10 cellular contexts compared by ENCODE assay signal in the genomic region with DNA sequence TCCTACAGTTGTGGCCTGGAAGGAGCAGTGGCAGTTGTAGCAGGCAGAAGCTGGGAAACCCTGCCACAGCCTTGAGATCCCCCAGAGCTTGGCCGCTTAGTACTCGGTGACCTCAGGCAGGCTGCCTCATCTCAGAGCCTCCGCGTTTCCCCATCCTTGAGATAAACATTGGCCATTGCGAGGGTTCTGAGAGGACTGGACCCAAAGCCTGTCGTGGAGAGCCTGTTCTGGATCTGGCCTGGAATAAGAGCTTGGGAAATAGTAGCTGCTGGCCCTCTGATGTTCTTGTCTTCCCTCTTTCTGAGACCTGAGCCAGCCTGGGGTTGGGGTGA. TPM values are rescaled to one million over a fixed set of nuclear protein-coding genes. Genes with fewer than 3 reads are reported as not detected.
DNase-seq lines count a peak whose midpoint lies in the region; ATAC-seq, FAIRE-seq and TF ChIP-seq lines count a peak whose summit lies in the region.
"Had no signal": no experiment of that assay in that cellular context is flagged by ENCODE, and none has a peak within 500 bp of the region (broad histone marks: within the 10 kb centered on the region; RNA-seq: fewer than 3 reads in every experiment).

No MANE protein-coding gene starts in this region.

- H3K9ac ChIP-seq in mesenchymal stem cell (ENCODE audit: low read length), result peak overlapping the region; percentile 91

- peaks cover 6% of the 10 kb centered on the region for H3K36me3 Mint-ChIP-seq in activated T-cell treated with anti-CD3 and anti-CD28 coated beads, Interleukin-2, amount 50 U/mL, for 4 hours (ENCODE audit: insufficient read depth)

- H4K91ac ChIP-seq in mesenchymal stem cell (ENCODE audit: low read length), result no peak overlapping the region

- peaks cover 18 to 26% of the 10 kb centered on the region in 2 experiments for H3K36me3 ChIP-seq in mesenchymal stem cell (ENCODE audit: control insufficient read depth in 1 of 2, insufficient read depth in 2 of 2, low read depth in 1 of 2, low read length in 2 of 2)
- peaks cover 0 to 24% (median 7%) of the 10 kb centered on the region in 4 donors for H3K36me3 ChIP-seq in transverse colon

- no peak overlapping the region for H3K27ac ChIP-seq in mesenchymal stem cell (ENCODE audit: low read length, poor library complexity, severe bottlenecking)
- peak overlapping the region; percentile 83 to 90 (median 87) for H3K27ac ChIP-seq in transverse colon

- no peaks in the 10 kb centered on the region for H3K9me3 ChIP-seq in mesenchymal stem cell (ENCODE audit: control insufficient read depth, low read length)
- no peaks in the 10 kb centered on the region for H3K9me3 ChIP-seq in transverse colon

- FAIRE-seq in frontal cortex (lab: Jason Lieb, UNC), result no peak

- H3K4me3 Mint-ChIP-seq in activated T-cell treated with anti-CD3 and anti-CD28 coated beads, Interleukin-2, amount 50 U/mL, for 4 hours, result peak overlapping the region; percentile 97

- no peaks in the 10 kb centered on the region for H3K27me3 Mint-ChIP-seq in activated T-cell treated with anti-CD3 and anti-CD28 coated beads, Interleukin-2, amount 50 U/mL, for 4 hours (ENCODE audit: low read depth)

- ATAC-seq in activated T-cell treated with anti-CD3 and anti-CD28 coated beads, Interleukin-2, amount 50 U/mL, for 4 hours, result no peak

- WGBS in mesenchymal stem cell, result 69% methylated on average over 6 of the region's 6 CpGs
- 45 to 78% methylated on average over 2 to 6 of the region's 6 CpGs for WGBS in transverse colon (ENCODE audit: low coverage in 1 of 2), 2 donors

- TF ChIP-seq CTCF in cardiac fibroblast (IDR thresholded peaks at IDR 0.05; ENCODE audit: low read depth, low read length), result no peak
- TF ChIP-seq CTCF in transverse colon (IDR thresholded peaks at IDR 0.05), result no peak
- no peak for TF ChIP-seq CTCF in GM13977 (IDR thresholded peaks at IDR 0.05; ENCODE audit: extremely low read depth, insufficient read depth, missing control alignments)

- peak overlapping the region; percentile 100 for H3K4me3 ChIP-seq in cardiac fibroblast (replicated peaks in 1 of 2; ENCODE audit: low read depth in 2 of 2, low read length in 2 of 2)
- H3K4me3 ChIP-seq in mesenchymal stem cell (ENCODE audit: insufficient read depth in 1 of 2, low read depth in 1 of 2, low read length in 2 of 2), result peak overlapping the region in 1 of 2 experiments; percentile 92
- H3K4me3 ChIP-seq in transverse colon, result peak overlapping the region in 3 of 4 donors; percentile 63 to 92 (median 75)

- no peak for DNase-seq in activated T-cell treated with anti-CD3 and anti-CD28 coated beads, Interleukin-2, amount 50 U/mL, for 4 hours
- DNase-seq in activated T-cell treated with anti-CD3 and anti-CD28 coated beads, Interleukin-2, amount 50 U/mL, for 48 hours, result no peak
- DNase-seq in cardiac fibroblast (ENCODE audit: low read depth in 2 of 2) (peak; percentile 11 to 32), mesenchymal stem cell (peak; percentile 43), transverse colon (no peak), GM13977 (ENCODE audit: low spot score) (no peak), H4 (ENCODE audit: low spot score) (no peak), frontal cortex (ENCODE audit: low spot score in 2 of 2) (no peak)
- DNase-seq: HCEC 1CT, NCI-H446 had no signal

- H3K23ac ChIP-seq in mesenchymal stem cell (ENCODE audit: low read length in 2 of 2), result peak overlapping the region in 1 of 2 experiments; percentile 70

- peak overlapping the region in 1 of 2 experiments; percentile 78 for H2BK12ac ChIP-seq in mesenchymal stem cell (ENCODE audit: low read length in 2 of 2)

- no peak overlapping the region for H3K4ac ChIP-seq in mesenchymal stem cell (ENCODE audit: low read depth in 1 of 2, low read length in 2 of 2)

- TF ChIP-seq POLR2A in transverse colon (IDR thresholded peaks at IDR 0.05), result no peak

- H4K8ac ChIP-seq in mesenchymal stem cell (ENCODE audit: low read length), result no peak overlapping the region

- H3K18ac ChIP-seq in mesenchymal stem cell (ENCODE audit: low read depth in 1 of 2, low read length in 2 of 2), result no peak overlapping the region

- H3K79me1 ChIP-seq in mesenchymal stem cell (replicated peaks; ENCODE audit: low read length, poor library complexity, severe bottlenecking), result peaks cover 32% of the 10 kb centered on the region

- peak overlapping the region in 1 of 2 experiments; percentile 99 for H3K14ac ChIP-seq in mesenchymal stem cell (ENCODE audit: low read length in 2 of 2)

- H2BK15ac ChIP-seq in mesenchymal stem cell (ENCODE audit: low read depth, poor library complexity, severe bottlenecking), result no peak overlapping the region

- peaks cover 32% of the 10 kb centered on the region for H3K4me1 Mint-ChIP-seq in activated T-cell treated with anti-CD3 and anti-CD28 coated beads, Interleukin-2, amount 50 U/mL, for 4 hours (ENCODE audit: low read depth)

- H2BK5ac ChIP-seq in mesenchymal stem cell (ENCODE audit: low read depth, low read length, poor library complexity, severe bottlenecking), result no peak overlapping the region

- peak overlapping the region; percentile 91 for H3K4me2 ChIP-seq in mesenchymal stem cell (ENCODE audit: low read length, poor library complexity, severe bottlenecking)

- H3K4me1 ChIP-seq in mesenchymal stem cell (ENCODE audit: control insufficient read depth, insufficient read depth, low read depth, low read length), result peaks cover 17% of the 10 kb centered on the region
- H3K4me1 ChIP-seq in transverse colon, result peaks cover 14 to 25% (median 22%) of the 10 kb centered on the region in 4 donors

- in situ Hi-C loops in transverse colon (cut with MboI; ENCODE audit: low pct_ligation_motif_present in 1 of 4, low pct_unique_long_range_greater_than_20kb in 1 of 4, low sequenced_read_pairs in 3 of 4) (no loop called here), GM13977 (cut with MboI; ENCODE audit: low pct_unique_long_range_greater_than_20kb, low sequenced_read_pairs, unreplicated experiment) (no loop called here)

- H2BK120ac ChIP-seq in mesenchymal stem cell (ENCODE audit: low read depth, low read length), result no peak overlapping the region

- H3K27me3 ChIP-seq in mesenchymal stem cell (ENCODE audit: control insufficient read depth in 1 of 2, insufficient read depth in 1 of 2, low read length in 2 of 2) (no peaks in the 10 kb centered on the region), transverse colon (no peaks in the 10 kb centered on the region)

- no peaks in the 10 kb centered on the region for H3K9me3 Mint-ChIP-seq in activated T-cell treated with anti-CD3 and anti-CD28 coated beads, Interleukin-2, amount 50 U/mL, for 4 hours

- no peak overlapping the region for H2AFZ ChIP-seq in mesenchymal stem cell (ENCODE audit: low read depth, low read length)

- intact Hi-C loops in transverse colon (cut with DNase I; ENCODE audit: low total_unique reads), result no loop called here

- no peak for TF ChIP-seq EP300 in transverse colon (IDR thresholded peaks at IDR 0.05; ENCODE audit: low read depth)

- H2AK5ac ChIP-seq in mesenchymal stem cell (ENCODE audit: low read length, severe bottlenecking), result no peak overlapping the region

RNA-seq across cellular contexts. Expression of gene MIGA2, which starts 1.3 kb away (rescaled TPM):
- 10 to 100 TPM; 42.4 to 50.9 (median 46.6) TPM for total RNA-seq in activated T-cell treated with anti-CD3 and anti-CD28 coated beads, Interleukin-2, amount 50 U/mL, for 4 hours
- polyA plus RNA-seq in mesenchymal stem cell (2013, experiment 1 of 2), result 8.5 TPM
- 8.1 TPM for polyA plus RNA-seq in mesenchymal stem cell (2013, experiment 2 of 2)
- total RNA-seq in transverse colon (100 to 1,000 TPM in 1 of 4 donors, 10 to 100 TPM in 3; 72.0 to 245 (median 74.0) TPM), frontal cortex (12.6 TPM)
- 9.3 and 18.2 TPM in 2 replicates for total RNA-seq in H4 (2014; rRNA removed; shearing (Covaris generic))

RNA-seq across cellular contexts. Expression of gene SH3GLB2, which starts 9.6 kb away (rescaled TPM):
- 10 to 100 TPM; 37.5 to 43.2 (median 40.9) TPM for total RNA-seq in activated T-cell treated with anti-CD3 and anti-CD28 coated beads, Interleukin-2, amount 50 U/mL, for 4 hours
- polyA plus RNA-seq in mesenchymal stem cell (2013, experiment 1 of 2), result 29.7 TPM
- polyA plus RNA-seq in mesenchymal stem cell (2013, experiment 2 of 2), result 30.5 TPM
- 100 to 1,000 TPM; 184 to 391 (median 224) TPM for total RNA-seq in transverse colon
- 14.0 and 17.2 TPM in 2 replicates for total RNA-seq in H4 (2014; rRNA removed; shearing (Covaris generic))
- 60.3 TPM for total RNA-seq in frontal cortex

RNA-seq across cellular contexts. Expression of gene DOLPP1, which starts 43.2 kb away (rescaled TPM):
- 10 to 100 TPM; 27.5 to 30.5 (median 30.3) TPM for total RNA-seq in activated T-cell treated with anti-CD3 and anti-CD28 coated beads, Interleukin-2, amount 50 U/mL, for 4 hours
- polyA plus RNA-seq in mesenchymal stem cell (2013, experiment 1 of 2), result 14.0 TPM
- polyA plus RNA-seq in mesenchymal stem cell (2013, experiment 2 of 2), result 13.7 TPM
- total RNA-seq in transverse colon (10 to 100 TPM; 15.7 to 52.4 (median 38.2) TPM), frontal cortex (16.7 TPM)
- 17.1 and 17.5 TPM in 2 replicates for total RNA-seq in H4 (2014; rRNA removed; shearing (Covaris generic))

Comparison
In these comparisons a context has a peak if more than half of its experiments do, and no peak if none do; other contexts are left out.
1. DNase-seq: peak in cardiac fibroblast (2 of 2) and mesenchymal stem cell (single experiment); none in activated T-cell treated with anti-CD3 and anti-CD28 coated beads, Interleukin-2, amount 50 U/mL, for 4 hours (single experiment), activated T-cell treated with anti-CD3 and anti-CD28 coated beads, Interleukin-2, amount 50 U/mL, for 48 hours (0 of 2), transverse colon (single experiment), GM13977 (single experiment), H4 (single experiment) and frontal cortex (0 of 2).